Comparison of ENCODE assay signal across 1 cellular context in the genomic region with DNA sequence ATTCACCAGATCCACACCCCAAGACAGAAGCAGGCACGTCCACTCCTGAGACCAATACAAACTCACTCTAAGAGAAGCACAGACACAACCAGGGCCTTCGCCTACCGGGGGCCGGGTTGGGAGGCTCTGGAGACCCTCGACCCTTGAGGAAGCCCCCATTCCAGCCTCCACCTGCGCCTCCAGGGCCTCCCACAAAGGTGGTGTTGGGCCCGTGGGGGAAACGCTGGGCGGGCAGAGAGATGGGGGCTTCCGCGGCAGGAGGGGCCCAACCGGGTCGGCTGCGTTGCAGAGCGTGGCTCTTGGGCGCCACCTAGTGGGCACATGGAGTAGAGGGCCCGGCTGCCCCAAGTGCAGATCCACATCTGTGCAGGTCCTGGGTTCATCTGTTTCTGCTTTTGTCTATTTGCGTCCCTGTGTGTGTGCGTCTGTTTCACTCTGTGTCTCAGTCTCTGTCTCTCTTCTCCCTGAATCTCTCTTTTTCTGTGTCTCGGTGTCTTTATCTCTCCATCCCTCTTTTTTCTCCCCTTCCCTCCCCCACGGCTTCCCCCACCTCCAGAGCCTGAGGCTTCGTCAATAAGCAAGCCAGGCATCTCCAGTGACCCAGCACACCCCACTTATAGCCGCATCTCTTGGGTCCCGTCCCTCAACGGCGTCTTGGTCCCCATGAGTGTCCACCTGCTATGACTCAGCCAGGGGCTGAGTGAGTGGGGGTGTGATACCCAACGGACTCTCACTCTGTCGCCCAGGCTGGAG.
TF ChIP-seq lines count a peak whose summit lies in the region.

No MANE protein-coding gene starts in this region.

TF ChIP-seq in GM23338, 12 proteins besides CTCF, POLR2A, EP300 and RAD21 (continued from another document):
- TF ChIP-seq, protein P1, sequence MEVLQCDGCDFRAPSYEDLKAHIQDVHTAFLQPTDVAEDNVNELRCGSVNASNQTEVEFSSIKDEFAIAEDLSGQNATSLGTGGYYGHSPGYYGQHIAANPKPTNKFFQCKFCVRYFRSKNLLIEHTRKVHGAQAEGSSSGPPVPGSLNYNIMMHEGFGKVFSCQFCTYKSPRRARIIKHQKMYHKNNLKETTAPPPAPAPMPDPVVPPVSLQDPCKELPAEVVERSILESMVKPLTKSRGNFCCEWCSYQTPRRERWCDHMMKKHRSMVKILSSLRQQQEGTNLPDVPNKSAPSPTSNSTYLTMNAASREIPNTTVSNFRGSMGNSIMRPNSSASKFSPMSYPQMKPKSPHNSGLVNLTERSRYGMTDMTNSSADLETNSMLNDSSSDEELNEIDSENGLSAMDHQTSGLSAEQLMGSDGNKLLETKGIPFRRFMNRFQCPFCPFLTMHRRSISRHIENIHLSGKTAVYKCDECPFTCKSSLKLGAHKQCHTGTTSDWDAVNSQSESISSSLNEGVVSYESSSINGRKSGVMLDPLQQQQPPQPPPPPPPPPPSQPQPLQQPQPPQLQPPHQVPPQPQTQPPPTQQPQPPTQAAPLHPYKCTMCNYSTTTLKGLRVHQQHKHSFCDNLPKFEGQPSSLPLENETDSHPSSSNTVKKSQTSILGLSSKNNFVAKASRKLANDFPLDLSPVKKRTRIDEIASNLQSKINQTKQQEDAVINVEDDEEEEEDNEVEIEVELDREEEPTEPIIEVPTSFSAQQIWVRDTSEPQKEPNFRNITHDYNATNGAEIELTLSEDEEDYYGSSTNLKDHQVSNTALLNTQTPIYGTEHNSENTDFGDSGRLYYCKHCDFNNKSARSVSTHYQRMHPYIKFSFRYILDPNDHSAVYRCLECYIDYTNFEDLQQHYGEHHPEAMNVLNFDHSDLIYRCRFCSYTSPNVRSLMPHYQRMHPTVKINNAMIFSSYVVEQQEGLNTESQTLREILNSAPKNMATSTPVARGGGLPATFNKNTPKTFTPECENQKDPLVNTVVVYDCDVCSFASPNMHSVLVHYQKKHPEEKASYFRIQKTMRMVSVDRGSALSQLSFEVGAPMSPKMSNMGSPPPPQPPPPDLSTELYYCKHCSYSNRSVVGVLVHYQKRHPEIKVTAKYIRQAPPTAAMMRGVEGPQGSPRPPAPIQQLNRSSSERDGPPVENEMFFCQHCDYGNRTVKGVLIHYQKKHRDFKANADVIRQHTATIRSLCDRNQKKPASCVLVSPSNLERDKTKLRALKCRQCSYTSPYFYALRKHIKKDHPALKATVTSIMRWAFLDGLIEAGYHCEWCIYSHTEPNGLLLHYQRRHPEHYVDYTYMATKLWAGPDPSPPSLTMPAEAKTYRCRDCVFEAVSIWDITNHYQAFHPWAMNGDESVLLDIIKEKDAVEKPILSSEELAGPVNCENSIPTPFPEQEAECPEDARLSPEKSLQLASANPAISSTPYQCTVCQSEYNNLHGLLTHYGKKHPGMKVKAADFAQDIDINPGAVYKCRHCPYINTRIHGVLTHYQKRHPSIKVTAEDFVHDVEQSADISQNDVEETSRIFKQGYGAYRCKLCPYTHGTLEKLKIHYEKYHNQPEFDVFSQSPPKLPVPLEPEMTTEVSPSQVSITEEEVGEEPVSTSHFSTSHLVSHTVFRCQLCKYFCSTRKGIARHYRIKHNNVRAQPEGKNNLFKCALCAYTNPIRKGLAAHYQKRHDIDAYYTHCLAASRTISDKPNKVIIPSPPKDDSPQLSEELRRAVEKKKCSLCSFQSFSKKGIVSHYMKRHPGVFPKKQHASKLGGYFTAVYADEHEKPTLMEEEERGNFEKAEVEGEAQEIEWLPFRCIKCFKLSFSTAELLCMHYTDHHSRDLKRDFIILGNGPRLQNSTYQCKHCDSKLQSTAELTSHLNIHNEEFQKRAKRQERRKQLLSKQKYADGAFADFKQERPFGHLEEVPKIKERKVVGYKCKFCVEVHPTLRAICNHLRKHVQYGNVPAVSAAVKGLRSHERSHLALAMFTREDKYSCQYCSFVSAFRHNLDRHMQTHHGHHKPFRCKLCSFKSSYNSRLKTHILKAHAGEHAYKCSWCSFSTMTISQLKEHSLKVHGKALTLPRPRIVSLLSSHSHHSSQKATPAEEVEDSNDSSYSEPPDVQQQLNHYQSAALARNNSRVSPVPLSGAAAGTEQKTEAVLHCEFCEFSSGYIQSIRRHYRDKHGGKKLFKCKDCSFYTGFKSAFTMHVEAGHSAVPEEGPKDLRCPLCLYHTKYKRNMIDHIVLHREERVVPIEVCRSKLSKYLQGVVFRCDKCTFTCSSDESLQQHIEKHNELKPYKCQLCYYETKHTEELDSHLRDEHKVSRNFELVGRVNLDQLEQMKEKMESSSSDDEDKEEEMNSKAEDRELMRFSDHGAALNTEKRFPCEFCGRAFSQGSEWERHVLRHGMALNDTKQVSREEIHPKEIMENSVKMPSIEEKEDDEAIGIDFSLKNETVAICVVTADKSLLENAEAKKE (CRISPR knock-in tag; IDR thresholded peaks at IDR 0.05), result no peak
- TF ChIP-seq ZNF331 (CRISPR knock-in tag; IDR thresholded peaks at IDR 0.05; ENCODE audit: low read depth) (no peak), EZH2phosphoT487 (IDR thresholded peaks at IDR 0.05; ENCODE audit: unreplicated experiment) (no peak), POLR2AphosphoS5 (IDR thresholded peaks at IDR 0.05; ENCODE audit: low read depth) (no peak), STAT1 (IDR thresholded peaks at IDR 0.05; ENCODE audit: unreplicated experiment) (no peak), EZH2 (IDR thresholded peaks at IDR 0.05; ENCODE audit: low read depth, unreplicated experiment) (no peak), NANOG (IDR thresholded peaks at IDR 0.05; ENCODE audit: borderline replicate concordance) (no peak)
- TF ChIP-seq, protein P2, sequence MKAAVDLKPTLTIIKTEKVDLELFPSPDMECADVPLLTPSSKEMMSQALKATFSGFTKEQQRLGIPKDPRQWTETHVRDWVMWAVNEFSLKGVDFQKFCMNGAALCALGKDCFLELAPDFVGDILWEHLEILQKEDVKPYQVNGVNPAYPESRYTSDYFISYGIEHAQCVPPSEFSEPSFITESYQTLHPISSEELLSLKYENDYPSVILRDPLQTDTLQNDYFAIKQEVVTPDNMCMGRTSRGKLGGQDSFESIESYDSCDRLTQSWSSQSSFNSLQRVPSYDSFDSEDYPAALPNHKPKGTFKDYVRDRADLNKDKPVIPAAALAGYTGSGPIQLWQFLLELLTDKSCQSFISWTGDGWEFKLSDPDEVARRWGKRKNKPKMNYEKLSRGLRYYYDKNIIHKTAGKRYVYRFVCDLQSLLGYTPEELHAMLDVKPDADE (IDR thresholded peaks at IDR 0.05), result no peak
- TF ChIP-seq, protein P3, sequence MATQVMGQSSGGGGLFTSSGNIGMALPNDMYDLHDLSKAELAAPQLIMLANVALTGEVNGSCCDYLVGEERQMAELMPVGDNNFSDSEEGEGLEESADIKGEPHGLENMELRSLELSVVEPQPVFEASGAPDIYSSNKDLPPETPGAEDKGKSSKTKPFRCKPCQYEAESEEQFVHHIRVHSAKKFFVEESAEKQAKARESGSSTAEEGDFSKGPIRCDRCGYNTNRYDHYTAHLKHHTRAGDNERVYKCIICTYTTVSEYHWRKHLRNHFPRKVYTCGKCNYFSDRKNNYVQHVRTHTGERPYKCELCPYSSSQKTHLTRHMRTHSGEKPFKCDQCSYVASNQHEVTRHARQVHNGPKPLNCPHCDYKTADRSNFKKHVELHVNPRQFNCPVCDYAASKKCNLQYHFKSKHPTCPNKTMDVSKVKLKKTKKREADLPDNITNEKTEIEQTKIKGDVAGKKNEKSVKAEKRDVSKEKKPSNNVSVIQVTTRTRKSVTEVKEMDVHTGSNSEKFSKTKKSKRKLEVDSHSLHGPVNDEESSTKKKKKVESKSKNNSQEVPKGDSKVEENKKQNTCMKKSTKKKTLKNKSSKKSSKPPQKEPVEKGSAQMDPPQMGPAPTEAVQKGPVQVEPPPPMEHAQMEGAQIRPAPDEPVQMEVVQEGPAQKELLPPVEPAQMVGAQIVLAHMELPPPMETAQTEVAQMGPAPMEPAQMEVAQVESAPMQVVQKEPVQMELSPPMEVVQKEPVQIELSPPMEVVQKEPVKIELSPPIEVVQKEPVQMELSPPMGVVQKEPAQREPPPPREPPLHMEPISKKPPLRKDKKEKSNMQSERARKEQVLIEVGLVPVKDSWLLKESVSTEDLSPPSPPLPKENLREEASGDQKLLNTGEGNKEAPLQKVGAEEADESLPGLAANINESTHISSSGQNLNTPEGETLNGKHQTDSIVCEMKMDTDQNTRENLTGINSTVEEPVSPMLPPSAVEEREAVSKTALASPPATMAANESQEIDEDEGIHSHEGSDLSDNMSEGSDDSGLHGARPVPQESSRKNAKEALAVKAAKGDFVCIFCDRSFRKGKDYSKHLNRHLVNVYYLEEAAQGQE (IDR thresholded peaks at IDR 0.05; ENCODE audit: unreplicated experiment), result no peak
